Comparison of ENCODE assay signal across 28 cellular contexts in genomic region chrX:84133023-84133422, GRCh38. TPM values are rescaled to one million over a fixed set of nuclear protein-coding genes. Genes with fewer than 3 reads are reported as not detected.
A peak's percentile ranks its signal among the peaks of the same experiment; 100 is the strongest.
DNase-seq lines count a peak whose midpoint lies in the region; ATAC-seq, FAIRE-seq and TF ChIP-seq lines count a peak whose summit lies in the region.
"Had no signal": no experiment of that assay in that cellular context is flagged by ENCODE, and none has a peak within 500 bp of the region (broad histone marks: within the 10 kb centered on the region; RNA-seq: fewer than 3 reads in every experiment).

No MANE protein-coding gene starts in this region.

- H3K9me3 ChIP-seq in adipocyte (ENCODE audit: control insufficient read depth, low read length) (no peaks in the 10 kb centered on the region), sigmoid colon (no peaks in the 10 kb centered on the region), esophagus squamous epithelium (no peaks in the 10 kb centered on the region)
- H3K9me3 ChIP-seq: A549, HAP-1 had no signal

- TF ChIP-seq CTCF in sigmoid colon (IDR thresholded peaks at IDR 0.05) (no peak), esophagus squamous epithelium (IDR thresholded peaks at IDR 0.05) (no peak)

- no peak overlapping the region for H3K9ac ChIP-seq in adipocyte (ENCODE audit: low read length)
- H3K9ac ChIP-seq: KMS-11 had no signal

- peak; percentile 58 for DNase-seq in ELR (ENCODE audit: low read depth)
- DNase-seq in adipocyte (ENCODE audit: low read depth): peak; percentile 10
- DNase-seq in left kidney (ENCODE audit: low read depth, low spot score): peak; percentile 1
- DNase-seq in sigmoid colon: no peak
- DNase-seq in esophagus squamous epithelium (lab: John Stamatoyannopoulos, UW): no peak
- no peak for DNase-seq in stimulated activated CD4-positive, alpha-beta T cell treated with anti-CD3 and anti-CD28 coated beads, Interleukin-4, amount 100 ng/mL, for 1 hour
- DNase-seq: C1 segment of cervical spinal cord; CD4-positive, alpha-beta memory T cell; COR-L47; DMS53; GF-D8; GOT3; NCI-H1092; NCI-H1436; NCI-H187 treated with DMSO at 0.1 percent for 48 hours; NCI-H2171 treated with DMSO at 0.1 percent for 48 hours; NCI-H345; NCI-H524; NCI-H774; SIG-M5 had no signal

- intact Hi-C loops in sigmoid colon (cut with DNase I) (no loop called here), esophagus squamous epithelium (cut with DNase I) (no loop called here)

- ATAC-seq in GM18511 (IDR thresholded peaks at IDR 0.05; ENCODE audit: unreplicated experiment): no peak
- ATAC-seq: A549 had no signal

- H3K4me3 ChIP-seq in adipocyte (ENCODE audit: low read length) (no peak overlapping the region), sigmoid colon (no peak overlapping the region), esophagus squamous epithelium (no peak overlapping the region)
- H3K4me3 ChIP-seq: A549, HAP-1, SK-N-MC had no signal

- peak; percentile 23 for FAIRE-seq in endometrium (lab: Jason Lieb, UNC)
- FAIRE-seq: A549, GM12891, RCC 7860 had no signal

- H3K4me1 ChIP-seq in adipocyte (ENCODE audit: control insufficient read depth, insufficient read depth, low read length) (no peaks in the 10 kb centered on the region), sigmoid colon (no peaks in the 10 kb centered on the region), esophagus squamous epithelium (no peaks in the 10 kb centered on the region)
- H3K4me1 ChIP-seq: HAP-1 had no signal

- H3K27ac ChIP-seq in sigmoid colon (no peak overlapping the region), esophagus squamous epithelium (no peak overlapping the region)
- H3K27ac ChIP-seq: A549, KMS-11, SK-N-MC had no signal

- TF ChIP-seq EP300 in sigmoid colon (IDR thresholded peaks at IDR 0.05): no peak

- TF ChIP-seq POLR2A in sigmoid colon (IDR thresholded peaks at IDR 0.05) (no peak), esophagus squamous epithelium (IDR thresholded peaks at IDR 0.05) (no peak)

- H3K36me3 ChIP-seq in adipocyte (ENCODE audit: control insufficient read depth, insufficient read depth, low read length, severe bottlenecking) (no peaks in the 10 kb centered on the region), sigmoid colon (no peaks in the 10 kb centered on the region), esophagus squamous epithelium (no peaks in the 10 kb centered on the region)

- WGBS in sigmoid colon, 2 donors: 53 to 79% methylated on average over 2 of the region's 2 CpGs
- WGBS in esophagus squamous epithelium, 2 donors: 66 to 96% methylated on average over 2 of the region's 2 CpGs

- H3K27me3 ChIP-seq in adipocyte (replicated peaks; ENCODE audit: control insufficient read depth, insufficient read depth, low read length) (no peaks in the 10 kb centered on the region), sigmoid colon (no peaks in the 10 kb centered on the region), esophagus squamous epithelium (no peaks in the 10 kb centered on the region)

RNA-seq across cellular contexts. Expression of gene RPS6KA6, which starts 55.0 kb away (rescaled TPM):
- total RNA-seq in sigmoid colon (1 to 10 TPM; 2.5 to 7.2 (median 3.9) TPM), esophagus squamous epithelium (1 to 10 TPM in 3 of 4 donors, under 1 TPM in 1; 0.92 to 2.9 (median 1.9) TPM)
- polyA plus RNA-seq in sigmoid colon: 1 to 10 TPM; 1.8 to 2.7 (median 2.5) TPM
- polyA plus RNA-seq: CD4-positive, alpha-beta memory T cell had no signal

Comparison
In these comparisons a context has a peak if more than half of its experiments do, and no peak if none do; other contexts are left out.
1. DNase-seq: peak in ELR (single experiment), adipocyte (single experiment) and left kidney (single experiment); none in sigmoid colon (single experiment), esophagus squamous epithelium (single experiment) and stimulated activated CD4-positive, alpha-beta T cell treated with anti-CD3 and anti-CD28 coated beads, Interleukin-4, amount 100 ng/mL, for 1 hour (single experiment).